17 cellular contexts compared by ENCODE assay signal in the genomic region with DNA sequence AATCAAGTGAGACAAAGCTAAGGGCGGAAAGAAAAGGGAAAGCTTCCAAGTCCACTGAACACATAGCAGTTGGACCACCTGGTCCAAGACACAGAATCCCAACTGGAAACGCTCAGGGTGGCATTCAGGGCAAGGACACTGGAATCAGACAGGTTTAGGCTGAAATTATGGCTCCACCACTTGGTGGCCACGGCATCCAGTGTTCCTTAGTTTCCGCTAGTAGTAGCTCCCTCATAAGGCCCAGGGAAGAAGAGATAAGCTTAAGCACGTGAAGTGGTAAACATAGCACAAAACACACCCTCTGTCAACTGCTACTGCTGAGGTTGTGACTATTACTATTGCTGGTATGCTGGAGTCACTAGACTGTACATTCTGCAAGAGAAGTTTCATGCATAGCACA.
DNase-seq lines count a peak whose midpoint lies in the region; ATAC-seq and TF ChIP-seq lines count a peak whose summit lies in the region.
"Had no signal": no experiment of that assay in that cellular context is flagged by ENCODE, and none has a peak within 500 bp of the region (broad histone marks: within the 10 kb centered on the region; RNA-seq: fewer than 3 reads in every experiment).

No MANE protein-coding gene starts in this region.

- H3K56ac ChIP-seq in mesendoderm (ENCODE audit: low read length) = no peak overlapping the region

- H3K36me3 ChIP-seq in PC-3 (ENCODE audit: low read depth, low read length) (no peaks in the 10 kb centered on the region), mesendoderm (ENCODE audit: control insufficient read depth, insufficient read depth, low read length) (no peaks in the 10 kb centered on the region), SK-N-SH (replicated peaks in 1 of 2; ENCODE audit: control insufficient read depth in 1 of 2, insufficient read depth in 2 of 2, low read length in 1 of 2) (peaks cover 0 to 10% of the 10 kb centered on the region in 2 experiments)
- H3K36me3 ChIP-seq: MG63 had no signal

- H3K4me3 Mint-ChIP-seq in immature natural killer cell = no peak overlapping the region
- H3K4me3 Mint-ChIP-seq: CD8-positive, alpha-beta memory T cell had no signal

- H3K27me3 ChIP-seq in PC-3 (ENCODE audit: low read length) (no peaks in the 10 kb centered on the region), mesendoderm (ENCODE audit: insufficient read depth, low read length, poor library complexity) (no peaks in the 10 kb centered on the region), SK-N-SH (ENCODE audit: insufficient read depth) (no peaks in the 10 kb centered on the region)
- H3K27me3 ChIP-seq: MG63 had no signal

- H3F3A ChIP-seq in PC-3 (ENCODE audit: low read length, unreplicated experiment) (no peaks in the 10 kb centered on the region), SK-N-SH (replicated peaks; ENCODE audit: insufficient read depth) (no peaks in the 10 kb centered on the region)

- H3K9me3 ChIP-seq in PC-3 (ENCODE audit: low read length) (no peaks in the 10 kb centered on the region), SK-N-SH (no peaks in the 10 kb centered on the region)
- H3K9me3 ChIP-seq: MG63 had no signal

- no peak overlapping the region for H3K4me2 ChIP-seq in PC-3 (ENCODE audit: low read length)
- no peak overlapping the region for H3K4me2 ChIP-seq in mesendoderm (ENCODE audit: low read length)
- no peak overlapping the region for H3K4me2 ChIP-seq in SK-N-SH

- H2AFZ ChIP-seq in PC-3 (ENCODE audit: low read length) = no peak overlapping the region
- no peak overlapping the region for H2AFZ ChIP-seq in SK-N-SH (ENCODE audit: low read depth)

- CTCF ChIA-PET in PC-3 (lab: Charles Lee) (no interaction called here), SK-N-SH (lab: Yijun Ruan, JAX) (no interaction called here)

- intact Hi-C loops in PC-3 (cut with micrococcal nuclease) = no loop called here

- H4K20me1 ChIP-seq in PC-3 (ENCODE audit: low read length) = no peaks in the 10 kb centered on the region
- no peaks in the 10 kb centered on the region for H4K20me1 ChIP-seq in SK-N-SH (ENCODE audit: insufficient read depth)

- TF ChIP-seq CTCF in PC-3 (conservative IDR thresholded peaks at IDR 0.05; ENCODE audit: low read depth, low read length) (peak; percentile 36), choroid plexus epithelial cell (conservative IDR thresholded peaks at IDR 0.05; ENCODE audit: low read depth, low read length) (peak; percentile 12), SK-N-SH (IDR thresholded peaks at IDR 0.05) (no peak)

- no peaks in the 10 kb centered on the region for H3K36me3 Mint-ChIP-seq in immature natural killer cell
- H3K36me3 Mint-ChIP-seq: CD8-positive, alpha-beta memory T cell had no signal

- H3K4me1 ChIP-seq in PC-3 (ENCODE audit: insufficient read depth, low read length) (peaks cover 8% of the 10 kb centered on the region), mesendoderm (ENCODE audit: control insufficient read depth, low read depth, low read length) (no peaks in the 10 kb centered on the region), SK-N-SH (ENCODE audit: control insufficient read depth in 1 of 2, insufficient read depth in 2 of 2, low read depth in 1 of 2, low read length in 1 of 2) (peaks cover 2 to 8% of the 10 kb centered on the region in 2 experiments; a peak in 1 of 4 replicates)

- no peak for TF ChIP-seq RAD21 in SK-N-SH (IDR thresholded peaks at IDR 0.05; ENCODE audit: low read length)

- WGBS in mesendoderm (ENCODE audit: extremely low coverage, insufficient coverage, low lambda C conversion rate) = no CpG with 5 or more reads among the region's 5 CpGs
- WGBS in SK-N-SH (ENCODE audit: low lambda C conversion rate) = 93% methylated on average over 5 of the region's 5 CpGs

- no peak overlapping the region for H3K18ac ChIP-seq in mesendoderm (ENCODE audit: low read length)

- no peak overlapping the region for H4K8ac ChIP-seq in mesendoderm (ENCODE audit: low read depth, low read length)

- no peak overlapping the region for H3K27ac Mint-ChIP-seq in immature natural killer cell
- H3K27ac Mint-ChIP-seq: CD8-positive, alpha-beta memory T cell had no signal

- H3K4me1 Mint-ChIP-seq in immature natural killer cell = peaks cover 0 to 26% of the 10 kb centered on the region in 2 donors
- H3K4me1 Mint-ChIP-seq: CD8-positive, alpha-beta memory T cell had no signal

- H3K9me2 ChIP-seq in PC-3 (replicated peaks; ENCODE audit: low read length) = no peaks in the 10 kb centered on the region
- no peaks in the 10 kb centered on the region for H3K9me2 ChIP-seq in SK-N-SH

- no peak overlapping the region for H2BK120ac ChIP-seq in mesendoderm (ENCODE audit: low read depth, low read length)

- no peak overlapping the region for H3K4ac ChIP-seq in mesendoderm (ENCODE audit: low read depth, low read length)

- H3K9ac ChIP-seq in PC-3 (ENCODE audit: low read length) = no peak overlapping the region
- H3K9ac ChIP-seq in mesendoderm (ENCODE audit: low read length) = no peak overlapping the region
- no peak overlapping the region for H3K9ac ChIP-seq in SK-N-SH

- POLR2A ChIA-PET in PC-3 (lab: Charles Lee; ENCODE audit: unreplicated experiment) (no interaction called here), SK-N-SH (lab: Yijun Ruan, JAX) (no interaction called here)

- no peak overlapping the region for H2BK15ac ChIP-seq in mesendoderm (replicated peaks; ENCODE audit: low read depth)

- DNase-seq in HT-29 (ENCODE audit: low spot score) (peak; percentile 48), PC-3 (peak; percentile 25), choroid plexus epithelial cell (ENCODE audit: low read depth) (no peak), mesendoderm (peak; percentile 44), immature natural killer cell (no peak), HuH-7 (ENCODE audit: low spot score) (no peak), SK-N-SH (no peak)
- DNase-seq: CD8-positive, alpha-beta memory T cell; GF-D8; KG1; MG63; NCI-H1092 treated with DMSO at 0.1 percent for 48 hours; NCI-H1694; NCI-H2107; NCI-H748 treated with DMSO at 0.1 percent for 48 hours; SHP77 had no signal

- TF ChIP-seq EP300 in SK-N-SH (IDR thresholded peaks at IDR 0.05; ENCODE audit: borderline replicate concordance in 1 of 2, low read depth in 1 of 2, low read length in 1 of 2) = no peak

- H3K27ac ChIP-seq in PC-3 (ENCODE audit: low read length) (no peak overlapping the region), mesendoderm (ENCODE audit: low read depth, low read length) (no peak overlapping the region), SK-N-SH (ENCODE audit: low read depth in 2 of 2, low read length in 1 of 2) (no peak overlapping the region)

- no peak overlapping the region for H4K5ac ChIP-seq in mesendoderm (ENCODE audit: low read length)

- no peak overlapping the region for H2BK5ac ChIP-seq in mesendoderm (ENCODE audit: low read length)

- peaks cover 0 to 8% (median 2%) of the 10 kb centered on the region in 3 donors for H3K27me3 Mint-ChIP-seq in immature natural killer cell (ENCODE audit: low read depth in 3 of 3)

- H3K79me2 ChIP-seq in PC-3 (ENCODE audit: low read length) (no peaks in the 10 kb centered on the region), mesendoderm (ENCODE audit: control insufficient read depth, insufficient read depth, low read length) (no peaks in the 10 kb centered on the region), SK-N-SH (ENCODE audit: insufficient read depth) (peaks cover 13% of the 10 kb centered on the region)

- BruUV-seq in PC-3 (replicated peaks; lab: Mats Ljungman, UMichigan) = no TSS peak

- no peaks in the 10 kb centered on the region for H3K79me1 ChIP-seq in mesendoderm (ENCODE audit: low read length)

- no peaks in the 10 kb centered on the region for H3K9me3 Mint-ChIP-seq in immature natural killer cell

- H2AK5ac ChIP-seq in mesendoderm (ENCODE audit: low read length) = no peak overlapping the region

- ATAC-seq in PC-3 (no peak), GM21737 (IDR thresholded peaks at IDR 0.05; ENCODE audit: unreplicated experiment) (no peak)

- H3K4me3 ChIP-seq in PC-3 (ENCODE audit: low read length) (no peak overlapping the region), choroid plexus epithelial cell (ENCODE audit: low read depth, low read length) (no peak overlapping the region), mesendoderm (ENCODE audit: low read length) (no peak overlapping the region), SK-N-SH (ENCODE audit: low read depth in 2 of 2, low read length in 1 of 2) (no peak overlapping the region)
- H3K4me3 ChIP-seq: MG63 had no signal

- H3K23ac ChIP-seq in mesendoderm (ENCODE audit: low read length) = no peak overlapping the region

TF ChIP-seq in SK-N-SH, 30 proteins besides CTCF, POLR2A, EP300 and RAD21 (continues in another document):
- no peak for TF ChIP-seq EZH2phosphoT487 (IDR thresholded peaks at IDR 0.05; ENCODE audit: borderline replicate concordance, low read depth)
- no peak for TF ChIP-seq RFX5 (IDR thresholded peaks at IDR 0.05; ENCODE audit: low read length)
- TF ChIP-seq FOXJ3 (CRISPR knock-in tag; IDR thresholded peaks at IDR 0.05) = no peak
- TF ChIP-seq, protein P1, sequence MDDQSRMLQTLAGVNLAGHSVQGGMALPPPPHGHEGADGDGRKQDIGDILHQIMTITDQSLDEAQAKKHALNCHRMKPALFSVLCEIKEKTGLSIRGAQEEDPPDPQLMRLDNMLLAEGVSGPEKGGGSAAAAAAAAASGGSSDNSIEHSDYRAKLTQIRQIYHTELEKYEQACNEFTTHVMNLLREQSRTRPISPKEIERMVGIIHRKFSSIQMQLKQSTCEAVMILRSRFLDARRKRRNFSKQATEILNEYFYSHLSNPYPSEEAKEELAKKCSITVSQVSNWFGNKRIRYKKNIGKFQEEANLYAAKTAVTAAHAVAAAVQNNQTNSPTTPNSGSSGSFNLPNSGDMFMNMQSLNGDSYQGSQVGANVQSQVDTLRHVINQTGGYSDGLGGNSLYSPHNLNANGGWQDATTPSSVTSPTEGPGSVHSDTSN (IDR thresholded peaks at IDR 0.05) = no peak
- TF ChIP-seq, protein P2, sequence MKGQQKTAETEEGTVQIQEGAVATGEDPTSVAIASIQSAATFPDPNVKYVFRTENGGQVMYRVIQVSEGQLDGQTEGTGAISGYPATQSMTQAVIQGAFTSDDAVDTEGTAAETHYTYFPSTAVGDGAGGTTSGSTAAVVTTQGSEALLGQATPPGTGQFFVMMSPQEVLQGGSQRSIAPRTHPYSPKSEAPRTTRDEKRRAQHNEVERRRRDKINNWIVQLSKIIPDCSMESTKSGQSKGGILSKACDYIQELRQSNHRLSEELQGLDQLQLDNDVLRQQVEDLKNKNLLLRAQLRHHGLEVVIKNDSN (IDR thresholded peaks at IDR 0.05; ENCODE audit: borderline replicate concordance, low read depth) = no peak
- TF ChIP-seq NFIC (IDR thresholded peaks at IDR 0.05; ENCODE audit: borderline replicate concordance) = no peak

Comparison
In these comparisons a context has a peak if more than half of its experiments do, and no peak if none do; other contexts are left out.
1. DNase-seq: peak in HT-29 (single experiment), PC-3 (single experiment) and mesendoderm (single experiment); none in choroid plexus epithelial cell (single experiment), immature natural killer cell (0 of 3), HuH-7 (single experiment) and SK-N-SH (single experiment).